1 cellular context compared by ENCODE assay signal in the genomic region with DNA sequence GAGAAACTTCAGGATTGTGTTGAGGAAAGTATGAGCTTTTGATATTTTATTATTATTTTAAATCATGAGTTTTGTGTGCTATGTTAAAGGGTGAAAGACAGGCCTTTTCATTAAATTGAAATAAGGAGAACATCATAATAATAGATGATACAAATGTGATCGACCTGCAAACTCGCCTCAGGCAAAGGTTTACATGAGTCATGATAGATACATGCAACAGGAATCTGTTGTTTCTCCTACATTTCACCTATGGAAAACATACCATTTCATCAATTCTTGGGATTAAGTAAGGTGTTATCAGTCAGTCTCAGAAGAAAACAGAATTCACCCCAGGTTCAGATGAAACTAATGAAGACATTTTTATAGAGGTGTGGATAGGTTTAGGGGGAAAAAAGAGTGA.
TF ChIP-seq lines count a peak whose summit lies in the region.

No MANE protein-coding gene starts in this region.

TF ChIP-seq in GM23338, 12 proteins besides CTCF, POLR2A, EP300 and RAD21 (continued from another document):
- no peak for TF ChIP-seq STAT1 (IDR thresholded peaks at IDR 0.05; ENCODE audit: unreplicated experiment)
- TF ChIP-seq EZH2 (IDR thresholded peaks at IDR 0.05; ENCODE audit: low read depth, unreplicated experiment) = no peak
- TF ChIP-seq, protein P1, sequence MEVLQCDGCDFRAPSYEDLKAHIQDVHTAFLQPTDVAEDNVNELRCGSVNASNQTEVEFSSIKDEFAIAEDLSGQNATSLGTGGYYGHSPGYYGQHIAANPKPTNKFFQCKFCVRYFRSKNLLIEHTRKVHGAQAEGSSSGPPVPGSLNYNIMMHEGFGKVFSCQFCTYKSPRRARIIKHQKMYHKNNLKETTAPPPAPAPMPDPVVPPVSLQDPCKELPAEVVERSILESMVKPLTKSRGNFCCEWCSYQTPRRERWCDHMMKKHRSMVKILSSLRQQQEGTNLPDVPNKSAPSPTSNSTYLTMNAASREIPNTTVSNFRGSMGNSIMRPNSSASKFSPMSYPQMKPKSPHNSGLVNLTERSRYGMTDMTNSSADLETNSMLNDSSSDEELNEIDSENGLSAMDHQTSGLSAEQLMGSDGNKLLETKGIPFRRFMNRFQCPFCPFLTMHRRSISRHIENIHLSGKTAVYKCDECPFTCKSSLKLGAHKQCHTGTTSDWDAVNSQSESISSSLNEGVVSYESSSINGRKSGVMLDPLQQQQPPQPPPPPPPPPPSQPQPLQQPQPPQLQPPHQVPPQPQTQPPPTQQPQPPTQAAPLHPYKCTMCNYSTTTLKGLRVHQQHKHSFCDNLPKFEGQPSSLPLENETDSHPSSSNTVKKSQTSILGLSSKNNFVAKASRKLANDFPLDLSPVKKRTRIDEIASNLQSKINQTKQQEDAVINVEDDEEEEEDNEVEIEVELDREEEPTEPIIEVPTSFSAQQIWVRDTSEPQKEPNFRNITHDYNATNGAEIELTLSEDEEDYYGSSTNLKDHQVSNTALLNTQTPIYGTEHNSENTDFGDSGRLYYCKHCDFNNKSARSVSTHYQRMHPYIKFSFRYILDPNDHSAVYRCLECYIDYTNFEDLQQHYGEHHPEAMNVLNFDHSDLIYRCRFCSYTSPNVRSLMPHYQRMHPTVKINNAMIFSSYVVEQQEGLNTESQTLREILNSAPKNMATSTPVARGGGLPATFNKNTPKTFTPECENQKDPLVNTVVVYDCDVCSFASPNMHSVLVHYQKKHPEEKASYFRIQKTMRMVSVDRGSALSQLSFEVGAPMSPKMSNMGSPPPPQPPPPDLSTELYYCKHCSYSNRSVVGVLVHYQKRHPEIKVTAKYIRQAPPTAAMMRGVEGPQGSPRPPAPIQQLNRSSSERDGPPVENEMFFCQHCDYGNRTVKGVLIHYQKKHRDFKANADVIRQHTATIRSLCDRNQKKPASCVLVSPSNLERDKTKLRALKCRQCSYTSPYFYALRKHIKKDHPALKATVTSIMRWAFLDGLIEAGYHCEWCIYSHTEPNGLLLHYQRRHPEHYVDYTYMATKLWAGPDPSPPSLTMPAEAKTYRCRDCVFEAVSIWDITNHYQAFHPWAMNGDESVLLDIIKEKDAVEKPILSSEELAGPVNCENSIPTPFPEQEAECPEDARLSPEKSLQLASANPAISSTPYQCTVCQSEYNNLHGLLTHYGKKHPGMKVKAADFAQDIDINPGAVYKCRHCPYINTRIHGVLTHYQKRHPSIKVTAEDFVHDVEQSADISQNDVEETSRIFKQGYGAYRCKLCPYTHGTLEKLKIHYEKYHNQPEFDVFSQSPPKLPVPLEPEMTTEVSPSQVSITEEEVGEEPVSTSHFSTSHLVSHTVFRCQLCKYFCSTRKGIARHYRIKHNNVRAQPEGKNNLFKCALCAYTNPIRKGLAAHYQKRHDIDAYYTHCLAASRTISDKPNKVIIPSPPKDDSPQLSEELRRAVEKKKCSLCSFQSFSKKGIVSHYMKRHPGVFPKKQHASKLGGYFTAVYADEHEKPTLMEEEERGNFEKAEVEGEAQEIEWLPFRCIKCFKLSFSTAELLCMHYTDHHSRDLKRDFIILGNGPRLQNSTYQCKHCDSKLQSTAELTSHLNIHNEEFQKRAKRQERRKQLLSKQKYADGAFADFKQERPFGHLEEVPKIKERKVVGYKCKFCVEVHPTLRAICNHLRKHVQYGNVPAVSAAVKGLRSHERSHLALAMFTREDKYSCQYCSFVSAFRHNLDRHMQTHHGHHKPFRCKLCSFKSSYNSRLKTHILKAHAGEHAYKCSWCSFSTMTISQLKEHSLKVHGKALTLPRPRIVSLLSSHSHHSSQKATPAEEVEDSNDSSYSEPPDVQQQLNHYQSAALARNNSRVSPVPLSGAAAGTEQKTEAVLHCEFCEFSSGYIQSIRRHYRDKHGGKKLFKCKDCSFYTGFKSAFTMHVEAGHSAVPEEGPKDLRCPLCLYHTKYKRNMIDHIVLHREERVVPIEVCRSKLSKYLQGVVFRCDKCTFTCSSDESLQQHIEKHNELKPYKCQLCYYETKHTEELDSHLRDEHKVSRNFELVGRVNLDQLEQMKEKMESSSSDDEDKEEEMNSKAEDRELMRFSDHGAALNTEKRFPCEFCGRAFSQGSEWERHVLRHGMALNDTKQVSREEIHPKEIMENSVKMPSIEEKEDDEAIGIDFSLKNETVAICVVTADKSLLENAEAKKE (CRISPR knock-in tag; IDR thresholded peaks at IDR 0.05) = no peak
- no peak for TF ChIP-seq ZNF331 (CRISPR knock-in tag; IDR thresholded peaks at IDR 0.05; ENCODE audit: low read depth)
